In genomic region chr7:47734287-47734948, GRCh38 we compare ENCODE assay signal across 1 cellular context.
TF ChIP-seq lines count a peak whose summit lies in the region.

No MANE protein-coding gene starts in this region.

TF ChIP-seq in HepG2, 621 proteins besides CTCF, POLR2A, EP300 and RAD21 (continued from another document and continues in another):
- TF ChIP-seq FOXO1 (CRISPR knock-in tag; IDR thresholded peaks at IDR 0.05), result peak; percentile 97
- TF ChIP-seq ZNF775 (CRISPR knock-in tag; IDR thresholded peaks at IDR 0.05; ENCODE audit: borderline replicate concordance), result no peak
- TF ChIP-seq NKX3-1 (CRISPR knock-in tag; IDR thresholded peaks at IDR 0.05), result 0 out of 2 replicates have a peak, but pooled peaks have one; percentile 62
- TF ChIP-seq MIXL1 (CRISPR knock-in tag; IDR thresholded peaks at IDR 0.05), result peak; percentile 79; the same call in 1 of the 2 replicates
- peak; percentile 98 for TF ChIP-seq FOXJ3 (CRISPR knock-in tag; IDR thresholded peaks at IDR 0.05; ENCODE audit: borderline replicate concordance)
- peak; percentile 40 for TF ChIP-seq ASH2L (IDR thresholded peaks at IDR 0.05; ENCODE audit: insufficient read length, low read depth, low read length)
- no peak for TF ChIP-seq ZNF652 (CRISPR knock-in tag; IDR thresholded peaks at IDR 0.05; ENCODE audit: borderline replicate concordance, low read depth)
- no peak; the same call in 1 of the 2 replicates for TF ChIP-seq TFAP4 (IDR thresholded peaks at IDR 0.05; ENCODE audit: borderline replicate concordance, low read depth)
- TF ChIP-seq TFDP1 (CRISPR knock-in tag; IDR thresholded peaks at IDR 0.05; ENCODE audit: borderline replicate concordance), result peak; percentile 56; the same call in 1 of the 2 replicates
- no peak for TF ChIP-seq DNMT1 (CRISPR knock-in tag; IDR thresholded peaks at IDR 0.05)
- TF ChIP-seq MZF1 (CRISPR knock-in tag; IDR thresholded peaks at IDR 0.05; ENCODE audit: borderline replicate concordance), result no peak; the same call in 1 of the 2 replicates
- TF ChIP-seq ARNTL (CRISPR knock-in tag; IDR thresholded peaks at IDR 0.05), result peak; percentile 94
- TF ChIP-seq ZFP91 (CRISPR knock-in tag; IDR thresholded peaks at IDR 0.05; ENCODE audit: borderline replicate concordance), result peak; percentile 89; the same call in 1 of the 2 replicates
- peak; percentile 86; the same call in 1 of the 2 replicates for TF ChIP-seq ZNF124 (CRISPR knock-in tag; IDR thresholded peaks at IDR 0.05)
- peak; percentile 53; the same call in 1 of the 2 replicates for TF ChIP-seq KDM2A (CRISPR knock-in tag; IDR thresholded peaks at IDR 0.05; ENCODE audit: borderline replicate concordance, low read depth)
- peak; percentile 91 for TF ChIP-seq CSRNP1 (CRISPR knock-in tag; IDR thresholded peaks at IDR 0.05)
- peak; percentile 97 for TF ChIP-seq PAXIP1 (CRISPR knock-in tag; conservative IDR thresholded peaks at IDR 0.05)
- TF ChIP-seq ARID3A (IDR thresholded peaks at IDR 0.05; ENCODE audit: low read depth, low read length), result peak; percentile 61
- no peak for TF ChIP-seq CSRNP2 (CRISPR knock-in tag; conservative IDR thresholded peaks at IDR 0.05; ENCODE audit: low read depth)
- peak; percentile 73; the same call in 1 of the 2 replicates for TF ChIP-seq ZSCAN9 (CRISPR knock-in tag; IDR thresholded peaks at IDR 0.05; ENCODE audit: borderline replicate concordance)
- TF ChIP-seq SALL2 (CRISPR knock-in tag; IDR thresholded peaks at IDR 0.05), result peak; percentile 83; the same call in 1 of the 2 replicates
- no peak for TF ChIP-seq ZNF740 (CRISPR knock-in tag; IDR thresholded peaks at IDR 0.05)
- TF ChIP-seq DMAP1 (CRISPR knock-in tag; IDR thresholded peaks at IDR 0.05), result peak; percentile 63; the same call in 1 of the 2 replicates
- 0 out of 2 replicates have a peak, but pooled peaks have one; percentile 61 for TF ChIP-seq ZNF512 (CRISPR knock-in tag; IDR thresholded peaks at IDR 0.05)
- peak; percentile 83 for TF ChIP-seq ATF2 (CRISPR knock-in tag; IDR thresholded peaks at IDR 0.05)
- TF ChIP-seq CEBPB (IDR thresholded peaks at IDR 0.05; ENCODE audit: borderline replicate concordance, low read depth, low read length), result no peak
- TF ChIP-seq ARNT2 (CRISPR knock-in tag; IDR thresholded peaks at IDR 0.05; ENCODE audit: low read depth), result peak; percentile 69
- TF ChIP-seq ONECUT2 (CRISPR knock-in tag; IDR thresholded peaks at IDR 0.05), result peak; percentile 61; the same call in 1 of the 2 replicates
- peak; percentile 64; the same call in 1 of the 2 replicates for TF ChIP-seq ZNF142 (CRISPR knock-in tag; IDR thresholded peaks at IDR 0.05)
- TF ChIP-seq SIX1 (CRISPR knock-in tag; IDR thresholded peaks at IDR 0.05; ENCODE audit: borderline replicate concordance), result peak; percentile 76; the same call in 1 of the 2 replicates
- peak; percentile 95 for TF ChIP-seq BCL6 (CRISPR knock-in tag; IDR thresholded peaks at IDR 0.05)
- TF ChIP-seq ZSCAN25 (CRISPR knock-in tag; IDR thresholded peaks at IDR 0.05), result peak; percentile 52; the same call in 1 of the 2 replicates
